In the genomic region with DNA sequence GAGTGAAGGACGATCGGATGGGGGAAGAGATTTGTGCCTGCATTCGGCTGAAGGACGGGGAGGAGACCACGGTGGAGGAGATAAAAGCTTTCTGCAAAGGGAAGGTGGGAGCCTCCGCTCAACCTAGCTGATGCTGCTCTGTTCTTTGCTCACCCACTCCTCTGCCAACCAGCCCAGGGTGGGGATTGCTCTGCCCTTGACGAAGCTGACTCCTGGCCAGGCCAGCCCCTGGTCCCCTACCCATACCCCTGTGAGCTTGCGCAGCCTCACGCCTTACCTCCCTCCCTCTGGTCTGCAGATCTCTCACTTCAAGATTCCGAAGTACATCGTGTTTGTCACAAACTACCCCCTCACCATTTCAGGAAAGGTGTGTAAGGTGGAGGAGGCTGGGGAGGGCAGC, we compare ENCODE assay signal across 32 cellular contexts. TPM values are rescaled to one million over a fixed set of nuclear protein-coding genes. Genes with fewer than 3 reads are reported as not detected.
"Had no signal": no experiment of that assay in that cellular context is flagged by ENCODE, and none has a peak within 500 bp of the region (broad histone marks: within the 10 kb centered on the region; RNA-seq: fewer than 3 reads in every experiment).

No MANE protein-coding gene starts in this region.

- H3K4me3 Mint-ChIP-seq: activated B cell treated with CpG ODN at 0.5 μM for 24 hours; activated CD4-positive, alpha-beta memory T cell treated with anti-CD3 and anti-CD28 coated beads, Interleukin-2, amount 10 ng/mL, durations not matched to agents 7 days and 5 days; activated CD8-positive, alpha-beta memory T cell treated with anti-CD3 and anti-CD28 coated beads, Interleukin-2, amount 10 ng/mL, durations not matched to agents 7 days and 5 days; activated naive CD4-positive, alpha-beta T cell treated with anti-CD3 and anti-CD28 coated beads, Interleukin-2, amount 10 ng/mL, durations not matched to agents 7 days and 5 days; activated naive CD8-positive, alpha-beta T cell; activated naive CD8-positive, alpha-beta T cell treated with anti-CD3 and anti-CD28 coated beads, Interleukin-2, amount 50 U/mL, for 24 hours; brain; T-helper 2 cell treated with Interferon-gamma antibody and Interleukin-4, amounts not matched to agents 5 μg/mL and 100 μg/mL, for 36 hours had no signal

- H3K9me3 ChIP-seq: SJCRH30 had no signal

- H3K27me3 ChIP-seq: SJCRH30 had no signal

- H3K4me2 ChIP-seq: PC-9 had no signal

- H3K9me3 Mint-ChIP-seq: activated B cell treated with CpG ODN at 0.5 μM for 24 hours; activated CD4-positive, alpha-beta memory T cell treated with anti-CD3 and anti-CD28 coated beads, Interleukin-2, amount 10 ng/mL, durations not matched to agents 7 days and 5 days; activated naive CD4-positive, alpha-beta T cell treated with anti-CD3 and anti-CD28 coated beads, Interleukin-2, amount 10 ng/mL, durations not matched to agents 7 days and 5 days; activated naive CD8-positive, alpha-beta T cell treated with anti-CD3 and anti-CD28 coated beads, Interleukin-2, amount 50 U/mL, for 24 hours; T-helper 2 cell treated with Interferon-gamma antibody and Interleukin-4, amounts not matched to agents 5 μg/mL and 100 μg/mL, for 36 hours had no signal

- H3K36me3 ChIP-seq: SJCRH30 had no signal

- H3K27ac ChIP-seq: PC-9, SJCRH30, SK-N-MC had no signal

- H2AFZ ChIP-seq: PC-9 had no signal

- H3K27ac Mint-ChIP-seq: activated B cell treated with CpG ODN at 0.5 μM for 24 hours; activated CD4-positive, alpha-beta memory T cell treated with anti-CD3 and anti-CD28 coated beads, Interleukin-2, amount 10 ng/mL, durations not matched to agents 7 days and 5 days; activated CD8-positive, alpha-beta memory T cell treated with anti-CD3 and anti-CD28 coated beads, Interleukin-2, amount 10 ng/mL, durations not matched to agents 7 days and 5 days; activated naive CD4-positive, alpha-beta T cell treated with anti-CD3 and anti-CD28 coated beads, Interleukin-2, amount 10 ng/mL, durations not matched to agents 7 days and 5 days; activated naive CD8-positive, alpha-beta T cell; activated naive CD8-positive, alpha-beta T cell treated with anti-CD3 and anti-CD28 coated beads, Interleukin-2, amount 50 U/mL, for 24 hours; T-helper 2 cell treated with Interferon-gamma antibody and Interleukin-4, amounts not matched to agents 5 μg/mL and 100 μg/mL, for 36 hours had no signal

- ATAC-seq: activated CD8-positive, alpha-beta memory T cell treated with anti-CD3 and anti-CD28 coated beads, Interleukin-2, amount 10 ng/mL, durations not matched to agents 7 days and 5 days; activated naive CD8-positive, alpha-beta T cell treated with anti-CD3 and anti-CD28 coated beads, Interleukin-2, amount 50 U/mL, for 24 hours had no signal

- DNase-seq: activated B cell treated with CpG ODN at 0.5 μM for 24 hours; activated CD4-positive, alpha-beta memory T cell treated with anti-CD3 and anti-CD28 coated beads, Interleukin-2, amount 10 ng/mL, durations not matched to agents 7 days and 5 days; activated CD4-positive, alpha-beta T cell treated with anti-CD3 and anti-CD28 coated beads for 1 hour; activated CD4-positive, alpha-beta T cell treated with anti-CD3 and anti-CD28 coated beads for 48 hours; activated CD8-positive, alpha-beta memory T cell treated with anti-CD3 and anti-CD28 coated beads for 24 hours; activated CD8-positive, alpha-beta memory T cell treated with anti-CD3 and anti-CD28 coated beads, Interleukin-2, amount 10 ng/mL, durations not matched to agents 7 days and 5 days; activated CD8-positive, alpha-beta memory T cell treated with anti-CD3 and anti-CD28 coated beads, Interleukin-2, amount 50 U/mL, for 48 hours; activated effector memory CD4-positive, alpha-beta T cell treated with Interleukin-2 at 50 U/mL for 16 hours; activated naive CD4-positive, alpha-beta T cell treated with anti-CD3 and anti-CD28 coated beads, Interleukin-2, amount 10 ng/mL, durations not matched to agents 7 days and 5 days; activated naive CD8-positive, alpha-beta T cell treated with anti-CD3 and anti-CD28 coated beads, Interleukin-2, amount 50 U/mL, for 24 hours; activated T-cell treated with anti-CD3 and anti-CD28 coated beads, Interleukin-2, amount 50 U/mL, for 48 hours; anterior cingulate cortex; cerebellar nuclear complex; Karpas-422; NCI-H1105 treated with DMSO at 0.1 percent for 48 hours; NCI-H1436; NCI-H1694; NCI-H1930; NCI-H2081 treated with DMSO at 0.1 percent for 48 hours; NCI-H345; NCI-H524 treated with DMSO at 0.1 percent for 48 hours; PC-9; SHP77; SJCRH30 had no signal

- H3K4me1 ChIP-seq: SJCRH30 had no signal

- H3K27me3 Mint-ChIP-seq: activated naive CD8-positive, alpha-beta T cell had no signal

- H3K4me3 ChIP-seq: PC-9, SJCRH30, SK-N-MC had no signal

- H3K36me3 Mint-ChIP-seq: activated CD8-positive, alpha-beta memory T cell treated with anti-CD3 and anti-CD28 coated beads, Interleukin-2, amount 10 ng/mL, durations not matched to agents 7 days and 5 days; activated naive CD4-positive, alpha-beta T cell treated with anti-CD3 and anti-CD28 coated beads, Interleukin-2, amount 10 ng/mL, durations not matched to agents 7 days and 5 days; activated naive CD8-positive, alpha-beta T cell; brain had no signal

RNA-seq across cellular contexts. Expression of a gene that starts 5.2 kb away (rescaled TPM):
- total RNA-seq: activated CD4-positive, alpha-beta memory T cell treated with anti-CD3 and anti-CD28 coated beads, Interleukin-2, amount 10 ng/mL, durations not matched to agents 7 days and 5 days; activated CD8-positive, alpha-beta memory T cell treated with anti-CD3 and anti-CD28 coated beads, Interleukin-2, amount 10 ng/mL, durations not matched to agents 7 days and 5 days; bronchial epithelial cell; MCF 10A; NCI-H460; PC-9; SJCRH30; T-helper 1 cell treated with Interleukin-12 subunit alpha and Interleukin-12 subunit beta and Interleukin-4 antibody, amounts not matched to agents 30 ng/mL and 1 ng/mL, for 36 hours had no signal

RNA-seq across cellular contexts. Expression of a gene that starts 34.3 kb away (rescaled TPM):
- total RNA-seq: SJCRH30 had no signal

RNA-seq across cellular contexts. Expression of a gene that starts 58.6 kb away (rescaled TPM):
- total RNA-seq: activated B cell treated with CpG ODN at 0.5 μM for 24 hours; activated CD4-positive, alpha-beta memory T cell treated with anti-CD3 and anti-CD28 coated beads, Interleukin-2, amount 10 ng/mL, durations not matched to agents 7 days and 5 days; activated CD8-positive, alpha-beta memory T cell treated with anti-CD3 and anti-CD28 coated beads, Interleukin-2, amount 10 ng/mL, durations not matched to agents 7 days and 5 days; SJCRH30 had no signal
